Comparison of ENCODE assay signal across 11 cellular contexts in the genomic region with DNA sequence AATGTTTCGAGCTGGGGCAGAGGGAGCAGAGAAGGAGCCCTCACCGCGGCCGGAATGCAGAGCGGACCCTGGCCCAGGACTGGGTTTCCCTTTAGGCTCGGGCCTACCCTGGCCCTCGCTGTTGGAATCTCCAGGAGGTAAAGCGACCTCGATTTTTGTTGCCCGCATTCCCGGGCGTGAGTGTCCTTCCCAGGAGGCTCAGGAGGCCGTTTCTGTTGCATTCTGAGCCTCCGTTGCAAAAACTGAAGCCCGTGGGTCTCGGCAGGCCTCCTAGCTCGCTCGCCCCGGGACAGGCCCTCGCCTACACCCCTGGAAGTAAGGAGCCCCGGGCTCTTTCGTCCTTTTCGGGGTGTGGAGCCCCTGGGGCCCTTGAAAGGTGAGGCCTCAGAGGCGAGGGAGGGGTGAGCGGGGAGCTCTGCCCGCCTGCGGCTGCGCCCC. TPM values are rescaled to one million over a fixed set of nuclear protein-coding genes. Genes with fewer than 3 reads are reported as not detected.
DNase-seq lines count a peak whose midpoint lies in the region; ATAC-seq and TF ChIP-seq lines count a peak whose summit lies in the region.
"Had no signal": no experiment of that assay in that cellular context is flagged by ENCODE, and none has a peak within 500 bp of the region (broad histone marks: within the 10 kb centered on the region; RNA-seq: fewer than 3 reads in every experiment).

No MANE protein-coding gene starts in this region.

- no peak for TF ChIP-seq CTCF in osteocyte (IDR thresholded peaks at IDR 0.05)

- peaks cover 97% of the 10 kb centered on the region for H3K27me3 Mint-ChIP-seq in activated T-cell treated with anti-CD3 and anti-CD28 coated beads, Interleukin-2, amount 50 U/mL, for 24 hours
- peaks cover 100% of the 10 kb centered on the region for H3K27me3 Mint-ChIP-seq in stimulated activated memory B cell treated with anti-CD40 and anti-IgM and Interleukin-4, amounts not matched to agents 10 μg/mL and 1 μg/mL and 100 μg/mL, for 72 hours
- peaks cover 87% of the 10 kb centered on the region for H3K27me3 Mint-ChIP-seq in osteocyte (ENCODE audit: unreplicated experiment)

- H3K4me3 Mint-ChIP-seq in activated T-cell treated with anti-CD3 and anti-CD28 coated beads, Interleukin-2, amount 50 U/mL, for 24 hours = peak overlapping the region; percentile 57
- peak overlapping the region; percentile 72 for H3K4me3 Mint-ChIP-seq in stimulated activated memory B cell treated with anti-CD40 and anti-IgM and Interleukin-4, amounts not matched to agents 10 μg/mL and 1 μg/mL and 100 μg/mL, for 72 hours
- no peak overlapping the region for H3K4me3 Mint-ChIP-seq in osteocyte (ENCODE audit: unreplicated experiment)

- no peak overlapping the region for H3K27ac Mint-ChIP-seq in activated T-cell treated with anti-CD3 and anti-CD28 coated beads, Interleukin-2, amount 50 U/mL, for 24 hours
- no peak overlapping the region for H3K27ac Mint-ChIP-seq in activated naive CD4-positive, alpha-beta T cell treated with anti-CD3 and anti-CD28 coated beads, Interleukin-2, amount 50 U/mL, for 72 hours
- H3K27ac Mint-ChIP-seq in stimulated activated memory B cell treated with anti-CD40 and anti-IgM and Interleukin-4, amounts not matched to agents 10 μg/mL and 1 μg/mL and 100 μg/mL, for 72 hours = no peak overlapping the region
- no peak overlapping the region for H3K27ac Mint-ChIP-seq in osteocyte (ENCODE audit: unreplicated experiment)

- DNase-seq in activated T-cell treated with anti-CD3 and anti-CD28 coated beads, Interleukin-2, amount 50 U/mL, for 24 hours = no peak
- DNase-seq in activated T-cell treated with anti-CD3 and anti-CD28 coated beads, Interleukin-2, amount 50 U/mL, for 48 hours = no peak
- peak in 1 of 2 donors; percentile 24 for DNase-seq in activated naive CD4-positive, alpha-beta T cell treated with anti-CD3 and anti-CD28 coated beads, Interleukin-2, amount 50 U/mL, for 72 hours (ENCODE audit: low spot score in 2 of 2)
- DNase-seq in left lobe of liver (ENCODE audit: low spot score) (no peak), SW 1271 (lab: John Stamatoyannopoulos, UW) (no peak), osteocyte (ENCODE audit: extremely low spot score, unreplicated experiment) (no peak)
- DNase-seq: cerebellar nuclear complex, NCI-H2081 had no signal

- H3K4me1 Mint-ChIP-seq in activated T-cell treated with anti-CD3 and anti-CD28 coated beads, Interleukin-2, amount 50 U/mL, for 24 hours (ENCODE audit: low read depth) = peaks cover 48% of the 10 kb centered on the region
- peaks cover 64% of the 10 kb centered on the region for H3K4me1 Mint-ChIP-seq in stimulated activated memory B cell treated with anti-CD40 and anti-IgM and Interleukin-4, amounts not matched to agents 10 μg/mL and 1 μg/mL and 100 μg/mL, for 72 hours
- peaks cover 54% of the 10 kb centered on the region for H3K4me1 Mint-ChIP-seq in osteocyte (ENCODE audit: unreplicated experiment)

- no peaks in the 10 kb centered on the region for H3K9me3 Mint-ChIP-seq in activated T-cell treated with anti-CD3 and anti-CD28 coated beads, Interleukin-2, amount 50 U/mL, for 24 hours
- no peaks in the 10 kb centered on the region for H3K9me3 Mint-ChIP-seq in activated naive CD4-positive, alpha-beta T cell treated with anti-CD3 and anti-CD28 coated beads, Interleukin-2, amount 50 U/mL, for 72 hours
- no peaks in the 10 kb centered on the region for H3K9me3 Mint-ChIP-seq in stimulated activated memory B cell treated with anti-CD40 and anti-IgM and Interleukin-4, amounts not matched to agents 10 μg/mL and 1 μg/mL and 100 μg/mL, for 72 hours
- H3K9me3 Mint-ChIP-seq in osteocyte (ENCODE audit: unreplicated experiment) = no peaks in the 10 kb centered on the region

- peak; percentile 6 to 29 for ATAC-seq in activated naive CD4-positive, alpha-beta T cell treated with anti-CD3 and anti-CD28 coated beads, Interleukin-2, amount 50 U/mL, for 72 hours
- ATAC-seq in left lobe of liver (peak; percentile 15), HG02981 (IDR thresholded peaks at IDR 0.05; ENCODE audit: unreplicated experiment) (no peak)
- ATAC-seq in stimulated activated memory B cell treated with anti-CD40 and anti-IgM and Interleukin-4, amounts not matched to agents 10 μg/mL and 1 μg/mL and 100 μg/mL, for 72 hours = no peak

- H3K36me3 Mint-ChIP-seq in activated T-cell treated with anti-CD3 and anti-CD28 coated beads, Interleukin-2, amount 50 U/mL, for 24 hours (ENCODE audit: low read depth) = no peaks in the 10 kb centered on the region
- H3K36me3 Mint-ChIP-seq in activated naive CD4-positive, alpha-beta T cell treated with anti-CD3 and anti-CD28 coated beads, Interleukin-2, amount 50 U/mL, for 72 hours = peaks cover 0 to 14% of the 10 kb centered on the region in 2 donors
- H3K36me3 Mint-ChIP-seq in stimulated activated memory B cell treated with anti-CD40 and anti-IgM and Interleukin-4, amounts not matched to agents 10 μg/mL and 1 μg/mL and 100 μg/mL, for 72 hours = no peaks in the 10 kb centered on the region
- no peaks in the 10 kb centered on the region for H3K36me3 Mint-ChIP-seq in osteocyte (ENCODE audit: unreplicated experiment)

RNA-seq across cellular contexts. Expression of a gene that starts 2.2 kb away (rescaled TPM):
- not detected for total RNA-seq in activated naive CD4-positive, alpha-beta T cell treated with anti-CD3 and anti-CD28 coated beads, Interleukin-2, amount 50 U/mL, for 72 hours
- total RNA-seq in left lobe of liver (not detected), osteocyte (not detected in 2 replicates)
- total RNA-seq: HT-29 had no signal

Comparison
In these comparisons a context has a peak if more than half of its experiments do, and no peak if none do; other contexts are left out.
1. ATAC-seq: peak in activated naive CD4-positive, alpha-beta T cell treated with anti-CD3 and anti-CD28 coated beads, Interleukin-2, amount 50 U/mL, for 72 hours (2 of 2) and left lobe of liver (single experiment); none in stimulated activated memory B cell treated with anti-CD40 and anti-IgM and Interleukin-4, amounts not matched to agents 10 μg/mL and 1 μg/mL and 100 μg/mL, for 72 hours (single experiment) and HG02981 (single experiment).